Comparison of ENCODE assay signal across 8 cellular contexts in genomic region chr21:28884976-28885852, GRCh38.
A peak's percentile ranks its signal among the peaks of the same experiment; 100 is the strongest.
DNase-seq lines count a peak whose midpoint lies in the region; ATAC-seq, FAIRE-seq and TF ChIP-seq lines count a peak whose summit lies in the region.

No MANE protein-coding gene starts in this region.

- H3K4me3 ChIP-seq in pancreas (peak overlapping the region; percentile 16 to 60 (median 32)), tibial artery (peak overlapping the region; percentile 56 to 57)

- no peaks in the 10 kb centered on the region for H3K9me3 ChIP-seq in pancreas
- no peaks in the 10 kb centered on the region for H3K9me3 ChIP-seq in tibial artery

- FAIRE-seq in pancreas (lab: Jason Lieb, UNC), result no peak

- intact Hi-C loops in Right ventricle myocardium superior (cut with DNase I), result no loop called here
- intact Hi-C loops in pancreas (cut with DNase I), result no loop called here
- intact Hi-C loops in tibial artery (cut with DNase I; ENCODE audit: low total_unique reads), result no loop called here

- H3K27me3 Mint-ChIP-seq in activated naive CD8-positive, alpha-beta T cell treated with anti-CD3 and anti-CD28 coated beads for 36 hours, result peaks cover 4% of the 10 kb centered on the region

- TF ChIP-seq CTCF in pancreas (IDR thresholded peaks at IDR 0.05) (no peak), tibial artery (IDR thresholded peaks at IDR 0.05) (no peak)

- H3K27ac Mint-ChIP-seq in activated naive CD8-positive, alpha-beta T cell treated with anti-CD3 and anti-CD28 coated beads for 36 hours, result peak overlapping the region; percentile 99

- H3K4me1 Mint-ChIP-seq in activated naive CD8-positive, alpha-beta T cell treated with anti-CD3 and anti-CD28 coated beads for 36 hours, result peaks cover 12% of the 10 kb centered on the region

- peak; percentile 90 for DNase-seq in NCI-H1105 (lab: John Stamatoyannopoulos, UW)
- DNase-seq in SKM-1 (lab: John Stamatoyannopoulos, UW; ENCODE audit: unreplicated experiment), result peak; percentile 84
- peak; percentile 95 for DNase-seq in activated naive CD8-positive, alpha-beta T cell treated with anti-CD3 and anti-CD28 coated beads for 36 hours
- peak; percentile 94 for DNase-seq in Right ventricle myocardium superior
- peak; percentile 87 to 94 (median 90) for DNase-seq in pancreas
- DNase-seq in tibial artery, result peak; percentile 86 to 95

- H3K9me3 Mint-ChIP-seq in activated naive CD8-positive, alpha-beta T cell treated with anti-CD3 and anti-CD28 coated beads for 36 hours, result no peaks in the 10 kb centered on the region

- H3K4me3 Mint-ChIP-seq in activated naive CD8-positive, alpha-beta T cell treated with anti-CD3 and anti-CD28 coated beads for 36 hours, result peak overlapping the region; percentile 93

- ATAC-seq in HG02642 (IDR thresholded peaks at IDR 0.05; ENCODE audit: poor library complexity, unreplicated experiment) (peak; percentile 99), Right ventricle myocardium superior (ENCODE audit: poor library complexity) (peak; percentile 100), pancreas (peak; percentile 96 to 99 (median 98))

- H3K27ac ChIP-seq in pancreas (peak overlapping the region; percentile 75 to 96 (median 84)), tibial artery (peak overlapping the region; percentile 83 to 85)

- peaks cover 14% of the 10 kb centered on the region for H3K36me3 Mint-ChIP-seq in activated naive CD8-positive, alpha-beta T cell treated with anti-CD3 and anti-CD28 coated beads for 36 hours

- WGBS in pancreas, 2 donors, result 4 to 5% methylated on average over 47 of the region's 47 CpGs

- H3K36me3 ChIP-seq in pancreas (peaks cover 0 to 8% (median 0%) of the 10 kb centered on the region in 3 donors), tibial artery (peaks cover 11 to 23% (median 16%) of the 10 kb centered on the region in 3 donors)

- TF ChIP-seq POLR2A in GM10847 (IDR thresholded peaks at IDR 0.05; ENCODE audit: extremely low read depth, insufficient read length), result peak; percentile 85

- H3K4me1 ChIP-seq in pancreas (peaks cover 0 to 11% (median 0%) of the 10 kb centered on the region in 3 donors), tibial artery (peaks cover 0 to 24% (median 8%) of the 10 kb centered on the region in 4 donors)

- H3K27me3 ChIP-seq in pancreas (no peaks in the 10 kb centered on the region), tibial artery (no peaks in the 10 kb centered on the region)

Comparison
In these comparisons a context has a peak if more than half of its experiments do, and no peak if none do; other contexts are left out.
1. Peak in every context shown above with its lines: DNase-seq, ATAC-seq, H3K4me3 ChIP-seq and H3K27ac ChIP-seq.